8 cellular contexts compared by ENCODE assay signal in genomic region chr2:73896362-73897239, GRCh38.
A peak's percentile ranks its signal among the peaks of the same experiment; 100 is the strongest.
DNase-seq lines count a peak whose midpoint lies in the region; ATAC-seq and TF ChIP-seq lines count a peak whose summit lies in the region.

No MANE protein-coding gene starts in this region.

- no peak overlapping the region for H2AFZ ChIP-seq in MM.1S (ENCODE audit: low read length)

- H4K20me1 ChIP-seq in BLaER1 = peaks cover 14% of the 10 kb centered on the region; the same call in 1 of the 2 replicates
- H4K20me1 ChIP-seq in MM.1S (ENCODE audit: insufficient read depth, low read length) = no peaks in the 10 kb centered on the region

- H3K27ac ChIP-seq in BLaER1 (no peak overlapping the region), MM.1S (ENCODE audit: low read length) (no peak overlapping the region)

- H3K36me3 ChIP-seq in BLaER1 (no peaks in the 10 kb centered on the region), MM.1S (replicated peaks; ENCODE audit: insufficient read depth, low read length) (no peaks in the 10 kb centered on the region)

- H3K4me1 ChIP-seq in BLaER1 = peaks cover 20% of the 10 kb centered on the region
- no peaks in the 10 kb centered on the region for H3K4me1 ChIP-seq in MM.1S (ENCODE audit: low read length)

- no peaks in the 10 kb centered on the region for H3K9me2 ChIP-seq in MM.1S (replicated peaks; ENCODE audit: insufficient read depth, low read length)

- H3K9me3 ChIP-seq in BLaER1 = no peaks in the 10 kb centered on the region
- H3K9me3 ChIP-seq in MM.1S (replicated peaks; ENCODE audit: insufficient read depth, low read length) = no peaks in the 10 kb centered on the region

- TF ChIP-seq CTCF in MM.1S (IDR thresholded peaks at IDR 0.05; ENCODE audit: low read length) = no peak

- H3K4me3 ChIP-seq in BLaER1 (no peak overlapping the region), MM.1S (ENCODE audit: low read length) (no peak overlapping the region)

- H3K27me3 ChIP-seq in BLaER1 = no peaks in the 10 kb centered on the region
- H3K27me3 ChIP-seq in MM.1S (replicated peaks; ENCODE audit: insufficient read depth, low read length) = no peaks in the 10 kb centered on the region

- peak; percentile 74 for ATAC-seq in GM21825 (IDR thresholded peaks at IDR 0.05; ENCODE audit: unreplicated experiment)

- no peaks in the 10 kb centered on the region for H3K79me2 ChIP-seq in MM.1S (ENCODE audit: low read length)

- peak; percentile 22 to 48 for DNase-seq in activated CD4-positive, alpha-beta T cell treated with anti-CD3 and anti-CD28 coated beads, Interleukin-2, amount 50 U/mL, for 48 hours
- DNase-seq in iris pigment epithelial cell (ENCODE audit: low read depth) (peak; percentile 86), MM.1S (no peak), foreskin melanocyte (no peak), ecto neural progenitor cell (ENCODE audit: low spot score) (no peak)
- no peak for DNase-seq in activated CD4-positive, CD25-positive, alpha-beta regulatory T cell (lab: John Stamatoyannopoulos, UW)

- H3K9ac ChIP-seq in BLaER1 (no peak overlapping the region), MM.1S (ENCODE audit: low read length) (no peak overlapping the region)

- H3K4me2 ChIP-seq in BLaER1 = peak overlapping the region; percentile 68
- no peak overlapping the region for H3K4me2 ChIP-seq in MM.1S (ENCODE audit: low read depth, low read length)

- H3F3A ChIP-seq in MM.1S (ENCODE audit: insufficient read depth, low read length) = no peaks in the 10 kb centered on the region

Comparison
In these comparisons a context has a peak if more than half of its experiments do, and no peak if none do; other contexts are left out.
1. DNase-seq: peak in activated CD4-positive, alpha-beta T cell treated with anti-CD3 and anti-CD28 coated beads, Interleukin-2, amount 50 U/mL, for 48 hours (2 of 2) and iris pigment epithelial cell (single experiment); none in MM.1S (single experiment), foreskin melanocyte (single experiment), ecto neural progenitor cell (single experiment) and activated CD4-positive, CD25-positive, alpha-beta regulatory T cell (0 of 4).